In the genomic region with DNA sequence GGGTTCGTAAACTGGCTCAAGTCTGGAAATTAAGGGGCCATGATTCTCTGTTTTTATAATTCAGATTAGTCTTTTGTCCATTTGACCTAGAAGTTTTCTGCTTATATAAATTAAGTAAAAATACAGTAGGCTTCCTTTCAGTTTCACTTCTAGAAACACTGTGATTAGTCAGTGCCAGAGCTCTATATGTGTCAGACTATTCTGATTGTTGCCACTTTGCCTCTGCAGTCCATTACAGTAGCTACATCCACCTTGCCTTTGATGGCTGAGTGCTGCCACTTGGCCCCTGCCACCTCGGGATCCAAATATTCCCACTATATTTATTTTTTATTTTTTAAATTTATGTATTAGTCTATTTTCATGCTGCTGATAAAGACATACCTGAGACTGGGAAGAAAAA, we compare ENCODE assay signal across 10 cellular contexts. TPM values are rescaled to one million over a fixed set of nuclear protein-coding genes. Genes with fewer than 3 reads are reported as not detected.
A peak's percentile ranks its signal among the peaks of the same experiment; 100 is the strongest.
DNase-seq lines count a peak whose midpoint lies in the region; ATAC-seq lines count a peak whose summit lies in the region.
"Had no signal": no experiment of that assay in that cellular context is flagged by ENCODE, and none has a peak within 500 bp of the region (broad histone marks: within the 10 kb centered on the region; RNA-seq: fewer than 3 reads in every experiment).

No MANE protein-coding gene starts in this region.

- peaks cover 3% of the 10 kb centered on the region for H3K4me1 Mint-ChIP-seq in activated naive CD4-positive, alpha-beta T cell treated with anti-CD3 and anti-CD28 coated beads for 36 hours (ENCODE audit: low read depth)
- H3K4me1 Mint-ChIP-seq in T-helper 1 cell treated with Interleukin-12 subunit alpha and Interleukin-12 subunit beta and Interleukin-4 antibody, amounts not matched to agents 30 μg/mL and 1 μg/mL, for 36 hours (ENCODE audit: low read depth), result peaks cover 8% of the 10 kb centered on the region
- H3K4me1 Mint-ChIP-seq in stimulated activated naive CD8-positive, alpha-beta T cell treated with anti-CD3 and anti-CD28 coated beads, Interleukin-15, amount 100 ng/mL, for 72 hours, result peaks cover 11% of the 10 kb centered on the region

- peaks cover 8 to 36% of the 10 kb centered on the region in 2 donors for H3K36me3 Mint-ChIP-seq in activated naive CD4-positive, alpha-beta T cell treated with anti-CD3 and anti-CD28 coated beads, Interleukin-2, amount 50 U/mL, for 72 hours
- H3K36me3 Mint-ChIP-seq in activated naive CD4-positive, alpha-beta T cell treated with anti-CD3 and anti-CD28 coated beads for 36 hours (ENCODE audit: low read depth), result no peaks in the 10 kb centered on the region
- H3K36me3 Mint-ChIP-seq in T-helper 1 cell treated with Interleukin-12 subunit alpha and Interleukin-12 subunit beta and Interleukin-4 antibody, amounts not matched to agents 30 μg/mL and 1 μg/mL, for 36 hours (ENCODE audit: low read depth), result peaks cover 5% of the 10 kb centered on the region

- H3K27me3 Mint-ChIP-seq in activated naive CD4-positive, alpha-beta T cell treated with anti-CD3 and anti-CD28 coated beads for 36 hours (ENCODE audit: low read depth), result peaks cover 1% of the 10 kb centered on the region
- no peaks in the 10 kb centered on the region for H3K27me3 Mint-ChIP-seq in T-helper 1 cell treated with Interleukin-12 subunit alpha and Interleukin-12 subunit beta and Interleukin-4 antibody, amounts not matched to agents 30 μg/mL and 1 μg/mL, for 36 hours (ENCODE audit: low read depth)
- H3K27me3 Mint-ChIP-seq in stimulated activated naive CD8-positive, alpha-beta T cell treated with anti-CD3 and anti-CD28 coated beads, Interleukin-15, amount 100 ng/mL, for 72 hours, result no peaks in the 10 kb centered on the region

- intact Hi-C loops in activated naive CD4-positive, alpha-beta T cell treated with anti-CD3 and anti-CD28 coated beads for 36 hours (cut with micrococcal nuclease), result no loop called here

- peaks cover 14 to 36% of the 10 kb centered on the region in 2 donors for H3K9me3 Mint-ChIP-seq in activated naive CD4-positive, alpha-beta T cell treated with anti-CD3 and anti-CD28 coated beads, Interleukin-2, amount 50 U/mL, for 72 hours
- H3K9me3 Mint-ChIP-seq in activated naive CD4-positive, alpha-beta T cell treated with anti-CD3 and anti-CD28 coated beads for 36 hours, result peaks cover 10% of the 10 kb centered on the region
- peaks cover 21% of the 10 kb centered on the region for H3K9me3 Mint-ChIP-seq in T-helper 1 cell treated with Interleukin-12 subunit alpha and Interleukin-12 subunit beta and Interleukin-4 antibody, amounts not matched to agents 30 μg/mL and 1 μg/mL, for 36 hours
- peaks cover 13 to 48% of the 10 kb centered on the region in 2 donors for H3K9me3 Mint-ChIP-seq in stimulated activated naive CD8-positive, alpha-beta T cell treated with anti-CD3 and anti-CD28 coated beads, Interleukin-15, amount 100 ng/mL, for 72 hours

- CTCF ChIA-PET in activated naive CD4-positive, alpha-beta T cell treated with anti-CD3 and anti-CD28 coated beads for 36 hours (lab: Charles Lee), result interaction anchor here (1.0 kb wide), 1 partner anchor 11 kb away, joined by 3 read pairs; no protein-coding TSS in a partner anchor

- H3K27ac Mint-ChIP-seq in activated naive CD4-positive, alpha-beta T cell treated with anti-CD3 and anti-CD28 coated beads, Interleukin-2, amount 50 U/mL, for 72 hours, result no peak overlapping the region
- H3K27ac Mint-ChIP-seq in activated naive CD4-positive, alpha-beta T cell treated with anti-CD3 and anti-CD28 coated beads for 36 hours, result no peak overlapping the region
- H3K27ac Mint-ChIP-seq in T-helper 1 cell treated with Interleukin-12 subunit alpha and Interleukin-12 subunit beta and Interleukin-4 antibody, amounts not matched to agents 30 μg/mL and 1 μg/mL, for 36 hours, result peak overlapping the region; percentile 23
- no peak overlapping the region for H3K27ac Mint-ChIP-seq in stimulated activated naive CD8-positive, alpha-beta T cell treated with anti-CD3 and anti-CD28 coated beads, Interleukin-15, amount 100 ng/mL, for 72 hours

- peak; percentile 96 for ATAC-seq in activated naive CD4-positive, alpha-beta T cell treated with anti-CD3 and anti-CD28 coated beads, Interleukin-2, amount 50 U/mL, for 72 hours
- ATAC-seq in HG02938 (IDR thresholded peaks at IDR 0.05; ENCODE audit: unreplicated experiment), result peak; percentile 94
- ATAC-seq in stimulated activated naive CD8-positive, alpha-beta T cell treated with anti-CD3 and anti-CD28 coated beads, Interleukin-15, amount 100 ng/mL, for 72 hours, result peak; percentile 97

- H3K4me3 Mint-ChIP-seq in activated naive CD4-positive, alpha-beta T cell treated with anti-CD3 and anti-CD28 coated beads for 36 hours, result no peak overlapping the region
- H3K4me3 Mint-ChIP-seq in T-helper 1 cell treated with Interleukin-12 subunit alpha and Interleukin-12 subunit beta and Interleukin-4 antibody, amounts not matched to agents 30 μg/mL and 1 μg/mL, for 36 hours, result no peak overlapping the region
- H3K4me3 Mint-ChIP-seq in stimulated activated naive CD8-positive, alpha-beta T cell treated with anti-CD3 and anti-CD28 coated beads, Interleukin-15, amount 100 ng/mL, for 72 hours, result no peak overlapping the region

- DNase-seq in activated naive CD4-positive, alpha-beta T cell treated with anti-CD3 and anti-CD28 coated beads, Interleukin-2, amount 50 U/mL, for 72 hours (ENCODE audit: low spot score in 2 of 2), result no peak
- DNase-seq in activated naive CD4-positive, alpha-beta T cell treated with anti-CD3 and anti-CD28 coated beads for 36 hours, result no peak
- peak in 1 of 2 donors; percentile 5 for DNase-seq in stimulated activated naive CD8-positive, alpha-beta T cell treated with anti-CD3 and anti-CD28 coated beads, Interleukin-15, amount 100 ng/mL, for 72 hours
- no peak for DNase-seq in stimulated activated naive CD4-positive, alpha-beta T cell (lab: John Stamatoyannopoulos, UW)
- DNase-seq in NCI-H1694 treated with DMSO at 0.1 percent for 48 hours (lab: John Stamatoyannopoulos, UW), result no peak
- DNase-seq in NCI-H128 (lab: John Stamatoyannopoulos, UW; ENCODE audit: unreplicated experiment), result no peak
- DNase-seq: H7, NCI-H82 had no signal

RNA-seq across cellular contexts. Expression of a gene that starts 7.9 kb away (rescaled TPM):
- total RNA-seq in activated naive CD4-positive, alpha-beta T cell treated with anti-CD3 and anti-CD28 coated beads, Interleukin-2, amount 50 U/mL, for 72 hours, result not detected
- total RNA-seq in activated naive CD4-positive, alpha-beta T cell treated with anti-CD3 and anti-CD28 coated beads for 36 hours, result not detected
- total RNA-seq: H7 had no signal

RNA-seq across cellular contexts. Expression of a gene that starts 29.1 kb away (rescaled TPM):
- total RNA-seq in activated naive CD4-positive, alpha-beta T cell treated with anti-CD3 and anti-CD28 coated beads, Interleukin-2, amount 50 U/mL, for 72 hours, result 10 to 100 TPM; 24.8 to 30.0 TPM
- 10 to 100 TPM; 22.8 to 23.3 TPM for total RNA-seq in activated naive CD4-positive, alpha-beta T cell treated with anti-CD3 and anti-CD28 coated beads for 36 hours
